Comparison of ENCODE assay signal across 22 cellular contexts in the genomic region with DNA sequence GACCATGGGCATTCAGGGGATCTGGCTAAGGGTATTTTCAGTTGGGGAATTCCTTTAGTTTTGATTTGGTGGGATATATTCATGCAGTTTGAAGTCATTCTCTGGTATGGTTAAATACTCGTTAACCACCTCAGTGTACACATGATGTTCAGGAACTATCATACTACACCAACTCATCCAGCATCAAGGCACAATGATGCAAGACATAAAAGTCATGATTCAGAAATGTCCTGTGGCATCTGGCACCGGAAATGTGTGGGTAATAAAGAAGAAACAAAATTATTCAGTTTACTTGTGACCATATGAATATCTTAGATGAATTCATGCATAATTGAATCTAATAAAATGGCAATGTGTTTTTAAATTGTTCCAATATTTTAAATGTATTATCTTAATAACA.
DNase-seq lines count a peak whose midpoint lies in the region; ATAC-seq and TF ChIP-seq lines count a peak whose summit lies in the region.
"Had no signal": no experiment of that assay in that cellular context is flagged by ENCODE, and none has a peak within 500 bp of the region (broad histone marks: within the 10 kb centered on the region; RNA-seq: fewer than 3 reads in every experiment).

No MANE protein-coding gene starts in this region.

- POLR2A ChIA-PET in MCF 10A (lab: Yijun Ruan, JAX), result no interaction called here
- POLR2A ChIA-PET in PC-3 (lab: Charles Lee; ENCODE audit: unreplicated experiment), result no interaction called here

- no peak overlapping the region for H3K4ac ChIP-seq in mesendoderm (ENCODE audit: low read depth, low read length)

- WGBS in mesendoderm (ENCODE audit: extremely low coverage, insufficient coverage, low lambda C conversion rate), result no CpG with 5 or more reads among the region's 2 CpGs

- TF ChIP-seq CTCF in MCF 10A (IDR thresholded peaks at IDR 0.05; ENCODE audit: unreplicated experiment) (no peak), breast epithelium (IDR thresholded peaks at IDR 0.05) (no peak), PC-3 (conservative IDR thresholded peaks at IDR 0.05; ENCODE audit: low read depth, low read length) (no peak), epithelial cell of esophagus (IDR thresholded peaks at IDR 0.05; ENCODE audit: insufficient read depth, low read depth, low read length, missing control alignments) (no peak)

- no peak overlapping the region for H3K18ac ChIP-seq in mesendoderm (ENCODE audit: low read length)

- H3K4me2 ChIP-seq in PC-3 (ENCODE audit: low read length) (no peak overlapping the region), mesendoderm (ENCODE audit: low read length) (no peak overlapping the region)
- H3K4me2 ChIP-seq: neural progenitor cell had no signal

- H3K79me1 ChIP-seq in mesendoderm (ENCODE audit: low read length), result no peaks in the 10 kb centered on the region

- H3K23ac ChIP-seq in mesendoderm (ENCODE audit: low read length), result no peak overlapping the region

- no peak overlapping the region for H3K4me3 ChIP-seq in breast epithelium
- no peak overlapping the region for H3K4me3 ChIP-seq in PC-3 (ENCODE audit: low read length)
- H3K4me3 ChIP-seq in epithelial cell of esophagus (ENCODE audit: low read length), result no peak overlapping the region
- no peak overlapping the region for H3K4me3 ChIP-seq in mesendoderm (ENCODE audit: low read length)
- H3K4me3 ChIP-seq: neural progenitor cell, thoracic aorta had no signal

- H3F3A ChIP-seq in PC-3 (ENCODE audit: low read length, unreplicated experiment), result no peaks in the 10 kb centered on the region

- H3K4me1 ChIP-seq in breast epithelium (no peaks in the 10 kb centered on the region), PC-3 (ENCODE audit: insufficient read depth, low read length) (peaks cover 5% of the 10 kb centered on the region; the same call in 1 of the 2 replicates), mesendoderm (ENCODE audit: control insufficient read depth, low read depth, low read length) (no peaks in the 10 kb centered on the region)
- H3K4me1 ChIP-seq: neural progenitor cell had no signal

- H2BK5ac ChIP-seq in mesendoderm (ENCODE audit: low read length), result no peak overlapping the region

- H3K27me3 ChIP-seq in breast epithelium (no peaks in the 10 kb centered on the region), PC-3 (ENCODE audit: low read length) (no peaks in the 10 kb centered on the region), mesendoderm (ENCODE audit: insufficient read depth, low read length, poor library complexity) (no peaks in the 10 kb centered on the region)
- H3K27me3 ChIP-seq: neural progenitor cell had no signal

- no peaks in the 10 kb centered on the region for H3K9me3 Mint-ChIP-seq in MCF 10A (ENCODE audit: unreplicated experiment)
- H3K9me3 Mint-ChIP-seq: neural progenitor cell had no signal

- no peaks in the 10 kb centered on the region for H3K9me2 ChIP-seq in PC-3 (replicated peaks; ENCODE audit: low read length)

- no TSS peak for BruUV-seq in MCF 10A (replicated peaks; lab: Mats Ljungman, UMichigan)
- no TSS peak for BruUV-seq in PC-3 (replicated peaks; lab: Mats Ljungman, UMichigan)

- H3K9me3 ChIP-seq in breast epithelium (no peaks in the 10 kb centered on the region), PC-3 (ENCODE audit: low read length) (no peaks in the 10 kb centered on the region)
- H3K9me3 ChIP-seq: thoracic aorta had no signal

- no peak overlapping the region for H2AFZ ChIP-seq in PC-3 (ENCODE audit: low read length)
- H2AFZ ChIP-seq: neural progenitor cell had no signal

- H3K36me3 Mint-ChIP-seq in MCF 10A (ENCODE audit: insufficient read depth, unreplicated experiment), result no peaks in the 10 kb centered on the region
- H3K36me3 Mint-ChIP-seq: CD8-positive, alpha-beta memory T cell; neural progenitor cell; stimulated activated effector memory CD8-positive, alpha-beta T cell treated with anti-CD3 and anti-CD28 coated beads, Interleukin-12 subunit alpha, Interleukin-12 subunit beta, amount 100 ng/mL, for 72 hours had no signal

- no peak overlapping the region for H4K5ac ChIP-seq in mesendoderm (ENCODE audit: low read length)

- no peak overlapping the region for H2AK5ac ChIP-seq in mesendoderm (ENCODE audit: low read length)

- no peak overlapping the region for H3K27ac ChIP-seq in breast epithelium
- no peak overlapping the region for H3K27ac ChIP-seq in PC-3 (ENCODE audit: low read length)
- no peak overlapping the region for H3K27ac ChIP-seq in mesendoderm (ENCODE audit: low read depth, low read length)
- H3K27ac ChIP-seq: neural progenitor cell, thoracic aorta had no signal

- no peak overlapping the region for H2BK15ac ChIP-seq in mesendoderm (replicated peaks; ENCODE audit: low read depth)

- H3K79me2 ChIP-seq in PC-3 (ENCODE audit: low read length), result no peaks in the 10 kb centered on the region
- no peaks in the 10 kb centered on the region for H3K79me2 ChIP-seq in mesendoderm (ENCODE audit: control insufficient read depth, insufficient read depth, low read length)

- no peaks in the 10 kb centered on the region for H3K36me3 ChIP-seq in breast epithelium
- no peaks in the 10 kb centered on the region for H3K36me3 ChIP-seq in PC-3 (ENCODE audit: low read depth, low read length)
- H3K36me3 ChIP-seq in mesendoderm (ENCODE audit: control insufficient read depth, insufficient read depth, low read length), result no peaks in the 10 kb centered on the region
- H3K36me3 ChIP-seq: neural progenitor cell, thoracic aorta had no signal

- no peak for TF ChIP-seq POLR2A in breast epithelium (IDR thresholded peaks at IDR 0.05)

- CTCF ChIA-PET in MCF 10A (lab: Yijun Ruan, JAX), result no interaction called here
- CTCF ChIA-PET in PC-3 (lab: Charles Lee), result no interaction called here

- H3K27me3 Mint-ChIP-seq in MCF 10A (ENCODE audit: insufficient read depth, unreplicated experiment), result no peaks in the 10 kb centered on the region
- H3K27me3 Mint-ChIP-seq: CD8-positive, alpha-beta memory T cell had no signal

- no peak overlapping the region for H3K56ac ChIP-seq in mesendoderm (ENCODE audit: low read length)

- no peak overlapping the region for H3K27ac Mint-ChIP-seq in MCF 10A (ENCODE audit: low read depth, unreplicated experiment)
- H3K27ac Mint-ChIP-seq: activated naive CD4-positive, alpha-beta T cell treated with anti-CD3 and anti-CD28 coated beads for 36 hours; CD8-positive, alpha-beta memory T cell; neural progenitor cell; stimulated activated effector memory CD8-positive, alpha-beta T cell treated with anti-CD3 and anti-CD28 coated beads, Interleukin-12 subunit alpha, Interleukin-12 subunit beta, amount 100 ng/mL, for 72 hours had no signal

- ATAC-seq in PC-3, result no peak
- ATAC-seq in HG02973 (IDR thresholded peaks at IDR 0.05; ENCODE audit: unreplicated experiment), result no peak
- no peak for ATAC-seq in GM21526 (IDR thresholded peaks at IDR 0.05; ENCODE audit: low FRiP score, unreplicated experiment)
- ATAC-seq: esophagus mucosa; stimulated activated effector memory CD8-positive, alpha-beta T cell treated with anti-CD3 and anti-CD28 coated beads, Interleukin-12 subunit alpha, Interleukin-12 subunit beta, amount 100 ng/mL, for 72 hours had no signal

- no peak overlapping the region for H3K4me3 Mint-ChIP-seq in MCF 10A (ENCODE audit: unreplicated experiment)
- H3K4me3 Mint-ChIP-seq: activated naive CD4-positive, alpha-beta T cell treated with anti-CD3 and anti-CD28 coated beads for 36 hours; CD8-positive, alpha-beta memory T cell; neural progenitor cell; stimulated activated effector memory CD8-positive, alpha-beta T cell treated with anti-CD3 and anti-CD28 coated beads, Interleukin-12 subunit alpha, Interleukin-12 subunit beta, amount 100 ng/mL, for 72 hours had no signal

- H4K20me1 ChIP-seq in PC-3 (ENCODE audit: low read length), result no peaks in the 10 kb centered on the region

- no peak overlapping the region for H4K8ac ChIP-seq in mesendoderm (ENCODE audit: low read depth, low read length)

- no peak overlapping the region for H2BK120ac ChIP-seq in mesendoderm (ENCODE audit: low read depth, low read length)

- peaks cover 7% of the 10 kb centered on the region for H3K4me1 Mint-ChIP-seq in MCF 10A (ENCODE audit: insufficient read depth, unreplicated experiment)
- H3K4me1 Mint-ChIP-seq: CD8-positive, alpha-beta memory T cell; neural progenitor cell; stimulated activated effector memory CD8-positive, alpha-beta T cell treated with anti-CD3 and anti-CD28 coated beads, Interleukin-12 subunit alpha, Interleukin-12 subunit beta, amount 100 ng/mL, for 72 hours had no signal

- intact Hi-C loops in MCF 10A (cut with micrococcal nuclease), result no loop called here
- intact Hi-C loops in breast epithelium (cut with DNase I; ENCODE audit: low total_unique reads), result no loop called here
- intact Hi-C loops in PC-3 (cut with micrococcal nuclease), result no loop called here

- DNase-seq in MCF 10A (ENCODE audit: unreplicated experiment), result peak; percentile 57
- no peak for DNase-seq in breast epithelium (ENCODE audit: low spot score in 2 of 2)
- DNase-seq in PC-3, result peak; percentile 67
- DNase-seq in epithelial cell of esophagus (ENCODE audit: low read depth), result peak; percentile 60
- no peak for DNase-seq in middle frontal gyrus (ENCODE audit: extremely low spot score, low spot score)
- DNase-seq in mesendoderm, result no peak
- DNase-seq: 8988T; activated CD4-positive, alpha-beta T cell treated with anti-CD3 and anti-CD28 coated beads, Interleukin-2, amount 50 U/mL, for 1 hour; activated naive CD4-positive, alpha-beta T cell treated with anti-CD3 and anti-CD28 coated beads for 36 hours; CD8-positive, alpha-beta memory T cell; DND-41; kidney; mesenchymal stem cell; NCI-H2081 treated with DMSO at 0.1 percent for 48 hours; NCI-H526 treated with DMSO at 0.1 percent for 48 hours; stimulated activated CD4-positive, alpha-beta T cell treated with anti-CD3 and anti-CD28 coated beads, Interleukin-12 subunit alpha, Interleukin-12 subunit beta, amount 100 ng/mL, for 4 hours had no signal

- H3K9ac ChIP-seq in PC-3 (ENCODE audit: low read length) (no peak overlapping the region), mesendoderm (ENCODE audit: low read length) (no peak overlapping the region)
- H3K9ac ChIP-seq: neural progenitor cell had no signal

Comparison
In these comparisons a context has a peak if more than half of its experiments do, and no peak if none do; other contexts are left out.
1. DNase-seq: peak in MCF 10A (single experiment), PC-3 (single experiment) and epithelial cell of esophagus (single experiment); none in breast epithelium (0 of 2), middle frontal gyrus (single experiment) and mesendoderm (single experiment).